31 cellular contexts compared by ENCODE assay signal in genomic region chr2:2501454-2502108, GRCh38.
"Had no signal": no experiment of that assay in that cellular context is flagged by ENCODE, and none has a peak within 500 bp of the region (broad histone marks: within the 10 kb centered on the region; RNA-seq: fewer than 3 reads in every experiment).

No MANE protein-coding gene starts in this region.

- H3K4me3 ChIP-seq: cardiac muscle cell, colonic mucosa had no signal

- FAIRE-seq: astrocyte, endometrium, endothelial cell of umbilical vein, frontal cortex had no signal

- ATAC-seq: activated CD4-positive, CD25-positive, alpha-beta regulatory T cell treated with anti-CD3 and anti-CD28 coated beads, Interleukin-2, amount 50 U/mL, for 24 hours; activated CD8-positive, alpha-beta T cell treated with anti-CD3 and anti-CD28 coated beads for 36 hours; activated T-cell treated with anti-CD3 and anti-CD28 coated beads, Interleukin-2, amount 50 U/mL, for 4 hours; activated T-helper 17 cell treated with anti-CD3 and anti-CD28 coated beads, Interleukin-2, amount 50 U/mL, for 72 hours; T-cell had no signal

- DNase-seq: activated B cell treated with CpG ODN at 0.5 μM for 24 hours; activated CD4-positive, alpha-beta T cell treated with anti-CD3 and anti-CD28 coated beads for 48 hours; activated CD4-positive, alpha-beta T cell treated with anti-CD3 and anti-CD28 coated beads, Interleukin-2, amount 50 U/mL, for 1 hour; activated CD4-positive, alpha-beta T cell treated with anti-CD3 and anti-CD28 coated beads, Interleukin-2, amount 50 U/mL, for 48 hours; activated CD8-positive, alpha-beta memory T cell treated with anti-CD3 and anti-CD28 coated beads for 24 hours; activated CD8-positive, alpha-beta T cell treated with anti-CD3 and anti-CD28 coated beads for 36 hours; activated effector memory CD4-positive, alpha-beta T cell treated with Interleukin-2 at 50 U/mL for 16 hours; activated gamma-delta T cell treated with Interleukin-2 at 50 U/mL for 16 hours; activated naive CD4-positive, alpha-beta T cell treated with anti-CD3 and anti-CD28 coated beads, Interleukin-2, amount 50 U/mL, for 16 hours; activated naive CD4-positive, alpha-beta T cell treated with Interleukin-2 at 50 U/mL for 16 hours; activated T-cell treated with anti-CD3 and anti-CD28 coated beads, Interleukin-2, amount 50 U/mL, for 4 hours; amniotic stem cell; anterior cingulate cortex; central memory CD4-positive, alpha-beta T cell; cerebellar nuclear complex; colonic mucosa; effector CD8-positive, alpha-beta T cell; SW 1271; T-cell; T-helper 9 cell; WERI-Rb-1 had no signal

- H3K4me1 ChIP-seq: colonic mucosa had no signal

- H3K27me3 ChIP-seq: cardiac muscle cell, colonic mucosa had no signal

- H3K4me1 Mint-ChIP-seq: activated B cell treated with CpG ODN at 0.5 μM for 24 hours; activated T-helper 17 cell treated with anti-CD3 and anti-CD28 coated beads, Interleukin-2, amount 50 U/mL, for 72 hours; T-cell had no signal

- H3K9me3 Mint-ChIP-seq: activated B cell treated with CpG ODN at 0.5 μM for 24 hours; activated CD8-positive, alpha-beta T cell treated with anti-CD3 and anti-CD28 coated beads for 36 hours; activated T-helper 17 cell treated with anti-CD3 and anti-CD28 coated beads, Interleukin-2, amount 50 U/mL, for 72 hours; T-cell; T-helper 1 cell treated with Interleukin-12 subunit alpha and Interleukin-12 subunit beta and Interleukin-4 antibody, amounts not matched to agents 30 μg/mL and 1 μg/mL, for 36 hours had no signal

- H3K36me3 ChIP-seq: cardiac muscle cell, colonic mucosa, WERI-Rb-1 had no signal

- H3K4me3 Mint-ChIP-seq: activated B cell treated with CpG ODN at 0.5 μM for 24 hours; activated CD8-positive, alpha-beta T cell treated with anti-CD3 and anti-CD28 coated beads for 36 hours; activated naive CD8-positive, alpha-beta T cell; activated T-cell treated with anti-CD3 and anti-CD28 coated beads, Interleukin-2, amount 50 U/mL, for 4 hours; activated T-helper 17 cell treated with anti-CD3 and anti-CD28 coated beads, Interleukin-2, amount 50 U/mL, for 72 hours; T-cell; T-helper 1 cell treated with Interleukin-12 subunit alpha and Interleukin-12 subunit beta and Interleukin-4 antibody, amounts not matched to agents 30 μg/mL and 1 μg/mL, for 36 hours had no signal

- H3K27me3 Mint-ChIP-seq: activated B cell treated with CpG ODN at 0.5 μM for 24 hours; activated naive CD8-positive, alpha-beta T cell had no signal

- H3K9me3 ChIP-seq: colonic mucosa had no signal

- H3K36me3 Mint-ChIP-seq: activated naive CD8-positive, alpha-beta T cell; T-cell had no signal

- H3K27ac ChIP-seq: cardiac muscle cell, colonic mucosa, epithelial cell of prostate, WERI-Rb-1 had no signal

- H3K27ac Mint-ChIP-seq: activated B cell treated with CpG ODN at 0.5 μM for 24 hours; activated CD8-positive, alpha-beta T cell treated with anti-CD3 and anti-CD28 coated beads for 36 hours; activated naive CD8-positive, alpha-beta T cell; activated T-helper 17 cell treated with anti-CD3 and anti-CD28 coated beads, Interleukin-2, amount 50 U/mL, for 72 hours; T-cell; T-helper 1 cell treated with Interleukin-12 subunit alpha and Interleukin-12 subunit beta and Interleukin-4 antibody, amounts not matched to agents 30 μg/mL and 1 μg/mL, for 36 hours had no signal
